ENCODE assay signal across 8 cellular contexts in genomic region chr7:150378115-150378852, GRCh38. TPM values are rescaled to one million over a fixed set of nuclear protein-coding genes. Genes with fewer than 3 reads are reported as not detected.
A peak's percentile ranks its signal among the peaks of the same experiment; 100 is the strongest.
DNase-seq lines count a peak whose midpoint lies in the region; ATAC-seq and TF ChIP-seq lines count a peak whose summit lies in the region.

No MANE protein-coding gene starts in this region.

- H3K9ac ChIP-seq in KMS-11 (peak overlapping the region; percentile 87), rectal smooth muscle tissue (ENCODE audit: low read length) (peak overlapping the region; percentile 90)

- DNase-seq in A172 (ENCODE audit: low spot score) (peak; percentile 90), GM12865 (ENCODE audit: low read depth) (peak; percentile 77), RKO (ENCODE audit: low spot score) (peak; percentile 75), astrocyte of the cerebellum (ENCODE audit: low read depth) (no peak), hepatocyte (ENCODE audit: low spot score) (peak; percentile 84)

- H3K4me1 ChIP-seq in KMS-11 (ENCODE audit: low read depth, poor library complexity, severe bottlenecking), result peaks cover 73% of the 10 kb centered on the region
- H3K4me1 ChIP-seq in hepatocyte (ENCODE audit: insufficient read depth), result peaks cover 63% of the 10 kb centered on the region
- H3K4me1 ChIP-seq in rectal smooth muscle tissue (ENCODE audit: control insufficient read depth, insufficient read depth, low read length), result peaks cover 12% of the 10 kb centered on the region

- no peaks in the 10 kb centered on the region for H4K20me1 ChIP-seq in KMS-11 (ENCODE audit: insufficient read depth)
- H4K20me1 ChIP-seq in hepatocyte (ENCODE audit: insufficient read depth, poor library complexity, severe bottlenecking), result no peaks in the 10 kb centered on the region

- H3K9me3 ChIP-seq in hepatocyte (ENCODE audit: low read depth), result no peaks in the 10 kb centered on the region

- peak overlapping the region; percentile 89 for H3K27ac ChIP-seq in KMS-11
- H3K27ac ChIP-seq in hepatocyte, result peak overlapping the region; percentile 95
- H3K27ac ChIP-seq in rectal smooth muscle tissue (ENCODE audit: low read depth, low read length), result peak overlapping the region; percentile 92

- no peaks in the 10 kb centered on the region for H3K9me2 ChIP-seq in hepatocyte (replicated peaks; ENCODE audit: insufficient read depth)

- peak overlapping the region; percentile 2; the same call in 1 of the 2 replicates for H2AFZ ChIP-seq in KMS-11 (ENCODE audit: low read depth)
- peak overlapping the region; percentile 85 for H2AFZ ChIP-seq in hepatocyte

- TF ChIP-seq CTCF in GM12865 (IDR thresholded peaks at IDR 0.05; ENCODE audit: insufficient read depth, low read depth, low read length, missing control alignments), result peak; percentile 1
- TF ChIP-seq CTCF in KMS-11 (conservative IDR thresholded peaks at IDR 0.05; ENCODE audit: low read depth, low read length), result no peak; the same call in 1 of the 2 replicates
- TF ChIP-seq CTCF in astrocyte of the cerebellum (IDR thresholded peaks at IDR 0.05; ENCODE audit: low read depth, low read length, missing control alignments), result peak; percentile 45
- TF ChIP-seq CTCF in hepatocyte (IDR thresholded peaks at IDR 0.05; ENCODE audit: poor library complexity), result peak; percentile 21

- ATAC-seq in HG03280 (IDR thresholded peaks at IDR 0.05; ENCODE audit: unreplicated experiment), result no peak

- in situ Hi-C loops in astrocyte of the cerebellum (cut with HindIII; ENCODE audit: low sequenced_read_pairs), result no loop called here

- peak overlapping the region; percentile 70 for H3K4me2 ChIP-seq in KMS-11
- peak overlapping the region; percentile 93 for H3K4me2 ChIP-seq in hepatocyte

- 4% methylated on average over 32 of the region's 32 CpGs for WGBS in hepatocyte (ENCODE audit: low lambda C conversion rate, missing lambda C conversion rate)

- H3K4me3 ChIP-seq in GM12865 (ENCODE audit: low read depth, low read length) (peak overlapping the region; percentile 83), KMS-11 (IDR thresholded peaks at IDR 0.05; ENCODE audit: insufficient read depth, low read depth, low read length) (peak overlapping the region; percentile 29), astrocyte of the cerebellum (ENCODE audit: low read depth, low read length) (peak overlapping the region; percentile 84), hepatocyte (peak overlapping the region; percentile 66), rectal smooth muscle tissue (ENCODE audit: low read length) (peak overlapping the region; percentile 84)

- peaks cover 38% of the 10 kb centered on the region for H3K79me2 ChIP-seq in KMS-11 (ENCODE audit: insufficient read depth, low read depth)
- peaks cover 63% of the 10 kb centered on the region for H3K79me2 ChIP-seq in hepatocyte

- H3K27me3 ChIP-seq in KMS-11 (ENCODE audit: insufficient read depth, low read depth), result no peaks in the 10 kb centered on the region
- no peaks in the 10 kb centered on the region for H3K27me3 ChIP-seq in hepatocyte
- H3K27me3 ChIP-seq in rectal smooth muscle tissue (ENCODE audit: control insufficient read depth, insufficient read depth, low read length), result no peaks in the 10 kb centered on the region

- H3K36me3 ChIP-seq in KMS-11 (ENCODE audit: insufficient read depth), result peaks cover 6% of the 10 kb centered on the region; the same call in 1 of the 2 replicates
- no peaks in the 10 kb centered on the region for H3K36me3 ChIP-seq in hepatocyte (replicated peaks; ENCODE audit: insufficient read depth, low read depth)
- no peaks in the 10 kb centered on the region for H3K36me3 ChIP-seq in rectal smooth muscle tissue (ENCODE audit: control insufficient read depth, insufficient read depth, low read length)

RNA-seq across cellular contexts. Expression of gene ZNF775, which starts 0.8 kb away (rescaled TPM):
- 5.7 and 11.1 TPM in 2 replicates for total RNA-seq in A172 (2014; rRNA removed; shearing (Covaris generic))
- 5.2 and 8.3 TPM in 2 replicates for total RNA-seq in hepatocyte
- polyA plus RNA-seq in hepatocyte, result 6.2 and 10.6 TPM in 2 replicates

RNA-seq across cellular contexts. Expression of gene REPIN1, which starts 9.7 kb away (rescaled TPM):
- 237 and 258 TPM in 2 replicates for total RNA-seq in A172 (2014; rRNA removed; shearing (Covaris generic))
- 75.5 and 79.1 TPM in 2 replicates for total RNA-seq in hepatocyte
- 102 and 107 TPM in 2 replicates for polyA plus RNA-seq in hepatocyte

RNA-seq across cellular contexts. Expression of gene RARRES2, which starts 36.9 kb away (rescaled TPM):
- 48.7 and 50.4 TPM in 2 replicates for total RNA-seq in A172 (2014; rRNA removed; shearing (Covaris generic))
- 104 and 122 TPM in 2 replicates for total RNA-seq in hepatocyte
- 164 and 187 TPM in 2 replicates for polyA plus RNA-seq in hepatocyte

RNA-seq across cellular contexts. Expression of gene ACTR3C, which starts 54.9 kb away (rescaled TPM):
- total RNA-seq in A172 (2014; rRNA removed; shearing (Covaris generic)), result 0.88 and 2.8 TPM in 2 replicates
- total RNA-seq in hepatocyte, result 17.7 and 18.6 TPM in 2 replicates
- polyA plus RNA-seq in hepatocyte, result 7.8 and 11.9 TPM in 2 replicates

RNA-seq across cellular contexts. Expression of gene LRRC61, which starts 55.1 kb away (rescaled TPM):
- total RNA-seq in A172 (2014; rRNA removed; shearing (Covaris generic)), result 0.67 TPM in 1 of 2 replicates, not detected in the other
- total RNA-seq in hepatocyte, result 23.4 and 24.0 TPM in 2 replicates
- 35.4 and 38.7 TPM in 2 replicates for polyA plus RNA-seq in hepatocyte

Comparison
In these comparisons a context has a peak if more than half of its experiments do, and no peak if none do; other contexts are left out.
1. H3K4me3 ChIP-seq: peak in every context shown above with its lines; median percentile 84 in astrocyte of the cerebellum; 84 in rectal smooth muscle tissue; 83 in GM12865; 66 in hepatocyte; 29 in KMS-11.